ENCODE assay signal across 16 cellular contexts in the genomic region with DNA sequence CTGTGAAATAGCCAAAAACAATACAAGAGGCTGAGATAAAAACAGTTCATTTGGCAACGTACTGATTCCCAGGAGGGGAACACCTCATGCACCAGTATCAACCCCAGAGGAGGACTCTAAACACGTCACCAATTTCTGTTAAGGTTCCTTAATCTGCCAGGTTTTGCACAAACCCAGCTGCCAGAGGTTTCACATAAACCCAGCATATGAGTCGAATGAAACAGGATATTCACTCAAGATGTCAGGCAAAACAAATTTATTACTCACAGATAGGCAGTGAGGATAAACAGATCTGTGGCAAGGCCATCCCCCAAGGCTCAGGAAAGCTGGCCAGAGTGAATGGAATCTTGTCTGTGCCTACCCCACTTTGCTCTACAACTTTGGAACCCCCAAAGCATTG.
DNase-seq lines count a peak whose midpoint lies in the region; ATAC-seq, FAIRE-seq and TF ChIP-seq lines count a peak whose summit lies in the region.
"Had no signal": no experiment of that assay in that cellular context is flagged by ENCODE, and none has a peak within 500 bp of the region (broad histone marks: within the 10 kb centered on the region; RNA-seq: fewer than 3 reads in every experiment).

No MANE protein-coding gene starts in this region.

- no peaks in the 10 kb centered on the region for H3K9me3 Mint-ChIP-seq in neural progenitor cell

- no peaks in the 10 kb centered on the region for H3F3A ChIP-seq in neural progenitor cell (ENCODE audit: low read depth)

- no peaks in the 10 kb centered on the region for H3K4me1 ChIP-seq in K562 (replicated peaks in 1 of 2; ENCODE audit: control insufficient read depth in 2 of 2, insufficient read depth in 2 of 2, low read length in 2 of 2)
- H3K4me1 ChIP-seq in neural progenitor cell: no peaks in the 10 kb centered on the region
- no peaks in the 10 kb centered on the region for H3K4me1 ChIP-seq in kidney (ENCODE audit: control insufficient read depth in 1 of 2, insufficient read depth in 1 of 2, low read depth in 1 of 2, low read length in 2 of 2)
- H3K4me1 ChIP-seq: body of pancreas, upper lobe of left lung had no signal

- intact Hi-C loops in K562 (cut with micrococcal nuclease): no loop called here
- intact Hi-C loops in kidney (cut with DNase I): no loop called here

- no peak overlapping the region for H3K27ac Mint-ChIP-seq in neural progenitor cell
- H3K27ac Mint-ChIP-seq: IgD-negative memory B cell; stimulated activated naive B cell treated with anti-CD40 and anti-IgM and Interleukin-4, amounts not matched to agents 10 μg/mL and 1 μg/mL and 100 μg/mL, for 72 hours had no signal

- H3K36me3 ChIP-seq in K562 (ENCODE audit: control insufficient read depth, insufficient read depth, low read length) (no peaks in the 10 kb centered on the region), neural progenitor cell (no peaks in the 10 kb centered on the region), kidney (ENCODE audit: control insufficient read depth in 1 of 2, insufficient read depth in 2 of 2, low read length in 2 of 2) (no peaks in the 10 kb centered on the region)
- H3K36me3 ChIP-seq: upper lobe of left lung had no signal

- H3K4me1 Mint-ChIP-seq in neural progenitor cell: no peaks in the 10 kb centered on the region
- H3K4me1 Mint-ChIP-seq: IgD-negative memory B cell; stimulated activated naive B cell treated with anti-CD40 and anti-IgM and Interleukin-4, amounts not matched to agents 10 μg/mL and 1 μg/mL and 100 μg/mL, for 72 hours had no signal

- no peak overlapping the region for H3K4me3 ChIP-seq in K562
- no peak overlapping the region for H3K4me3 ChIP-seq in neural progenitor cell
- no peak overlapping the region for H3K4me3 ChIP-seq in kidney (ENCODE audit: low read length in 2 of 2)
- H3K4me3 ChIP-seq: body of pancreas, dorsolateral prefrontal cortex, upper lobe of left lung had no signal

- TF ChIP-seq EP300 in K562 (IDR thresholded peaks at IDR 0.05; ENCODE audit: low read length): no peak

- H3K27me3 Mint-ChIP-seq in neural progenitor cell (ENCODE audit: insufficient read depth, low read depth): no peaks in the 10 kb centered on the region
- H3K27me3 Mint-ChIP-seq: IgD-negative memory B cell; stimulated activated naive B cell treated with anti-CD40 and anti-IgM and Interleukin-4, amounts not matched to agents 10 μg/mL and 1 μg/mL and 100 μg/mL, for 72 hours had no signal

- no peak for FAIRE-seq in K562 (lab: Jason Lieb, UNC)
- no peak for FAIRE-seq in kidney (lab: Jason Lieb, UNC)

- H3K9ac ChIP-seq in K562 (ENCODE audit: insufficient read depth in 1 of 2, low read depth in 2 of 2, low read length in 2 of 2) (no peak overlapping the region), neural progenitor cell (no peak overlapping the region), kidney (ENCODE audit: low read length in 2 of 2) (no peak overlapping the region)

- no peaks in the 10 kb centered on the region for H3K9me1 ChIP-seq in K562 (ENCODE audit: control insufficient read depth, insufficient read depth, low read length)

- H3K79me2 ChIP-seq in K562 (ENCODE audit: control insufficient read depth, insufficient read depth, low read length): no peaks in the 10 kb centered on the region
- no peaks in the 10 kb centered on the region for H3K79me2 ChIP-seq in neural progenitor cell (ENCODE audit: low read depth)

- H3K27me3 ChIP-seq in K562 (ENCODE audit: control insufficient read depth in 2 of 2, insufficient read depth in 2 of 2, low read length in 2 of 2) (no peaks in the 10 kb centered on the region), neural progenitor cell (no peaks in the 10 kb centered on the region)
- H3K27me3 ChIP-seq: body of pancreas, dorsolateral prefrontal cortex, upper lobe of left lung had no signal

- peak; percentile 49 for ATAC-seq in K562
- ATAC-seq in HG02885 (IDR thresholded peaks at IDR 0.05; ENCODE audit: poor library complexity, unreplicated experiment): no peak
- no peak for ATAC-seq in GM21367 (IDR thresholded peaks at IDR 0.05; ENCODE audit: unreplicated experiment)
- ATAC-seq: body of pancreas; stimulated activated naive B cell treated with anti-CD40 and anti-IgM and Interleukin-4, amounts not matched to agents 10 μg/mL and 1 μg/mL and 100 μg/mL, for 72 hours had no signal

- DNase-seq in H4 (ENCODE audit: low spot score) (peak; percentile 2), NCI-H226 (peak; percentile 65), K562 (ENCODE audit: extremely low read depth in 1 of 4, low spot score in 3 of 4) (no peak), neural progenitor cell (ENCODE audit: low spot score) (no peak), COR-L47 (lab: John Stamatoyannopoulos, UW) (no peak), kidney (no peak)
- DNase-seq: activated CD4-positive, alpha-beta T cell treated with anti-CD3 and anti-CD28 coated beads for 4 hours; body of pancreas; dorsolateral prefrontal cortex; kidney glomerular epithelial cell; nucleus accumbens; stimulated activated naive B cell treated with anti-CD40 and anti-IgM and Interleukin-4, amounts not matched to agents 10 μg/mL and 1 μg/mL and 100 μg/mL, for 72 hours; upper lobe of left lung had no signal

- POLR2A ChIA-PET in K562 (lab: Yijun Ruan, JAX): no interaction called here

- no peak for TF ChIP-seq POLR2A in K562 (conservative IDR thresholded peaks at IDR 0.05)

- TF ChIP-seq CTCF in K562 (IDR thresholded peaks at IDR 0.05 in 2 of 3, conservative IDR thresholded peaks at IDR 0.05 in 1 of 3; ENCODE audit: insufficient read depth in 2 of 3, low read depth in 1 of 3, low read length in 3 of 3) (no peak), neural progenitor cell (IDR thresholded peaks at IDR 0.05) (no peak), kidney (IDR thresholded peaks at IDR 0.05; ENCODE audit: borderline replicate concordance, extremely low read depth, insufficient read depth) (no peak)

- BruUV-seq in K562 (replicated peaks; lab: Mats Ljungman, UMichigan): no TSS peak

- H3K4me2 ChIP-seq in K562 (ENCODE audit: insufficient read depth, low read length): no peak overlapping the region
- no peak overlapping the region for H3K4me2 ChIP-seq in neural progenitor cell

- WGBS in K562 (ENCODE audit: insufficient coverage, low coverage, missing lambda C conversion rate): 3% methylated on average over 3 of the region's 3 CpGs

- no peak overlapping the region for H3K4me3 Mint-ChIP-seq in neural progenitor cell
- H3K4me3 Mint-ChIP-seq: IgD-negative memory B cell; stimulated activated naive B cell treated with anti-CD40 and anti-IgM and Interleukin-4, amounts not matched to agents 10 μg/mL and 1 μg/mL and 100 μg/mL, for 72 hours had no signal

- no peaks in the 10 kb centered on the region for H3K36me3 Mint-ChIP-seq in neural progenitor cell
- H3K36me3 Mint-ChIP-seq: IgD-negative memory B cell; stimulated activated naive B cell treated with anti-CD40 and anti-IgM and Interleukin-4, amounts not matched to agents 10 μg/mL and 1 μg/mL and 100 μg/mL, for 72 hours had no signal

- no peaks in the 10 kb centered on the region for H4K20me1 ChIP-seq in K562 (replicated peaks; ENCODE audit: control insufficient read depth, insufficient read depth, low read length)
- H4K20me1 ChIP-seq in neural progenitor cell (ENCODE audit: low read depth): no peaks in the 10 kb centered on the region

- no peaks in the 10 kb centered on the region; the same call in 1 of the 2 replicates for H3K9me3 ChIP-seq in K562 (replicated peaks; ENCODE audit: control insufficient read depth, insufficient read depth, low read depth, low read length)
- H3K9me3 ChIP-seq in neural progenitor cell (ENCODE audit: low read depth): no peaks in the 10 kb centered on the region
- H3K9me3 ChIP-seq in kidney (ENCODE audit: control insufficient read depth in 1 of 2, low read length in 2 of 2): no peaks in the 10 kb centered on the region
- H3K9me3 ChIP-seq: body of pancreas, upper lobe of left lung had no signal

- CTCF ChIA-PET in K562 (lab: Yijun Ruan, JAX; ENCODE audit: low intra/inter-chr PET ratio): no interaction called here

- TF ChIP-seq RAD21 in K562 (CRISPR knock-in tag; conservative IDR thresholded peaks at IDR 0.05 in 1 of 2, IDR thresholded peaks at IDR 0.05 in 1 of 2): no peak

- H2AFZ ChIP-seq in K562 (ENCODE audit: low read depth, low read length) (no peak overlapping the region), neural progenitor cell (replicated peaks) (peak overlapping the region; percentile 70)

- H3K27ac ChIP-seq in K562 (ENCODE audit: extremely low read depth, low read depth, low read length) (no peak overlapping the region), neural progenitor cell (no peak overlapping the region), kidney (ENCODE audit: low read depth in 2 of 2, low read length in 2 of 2) (no peak overlapping the region)
- H3K27ac ChIP-seq: body of pancreas, dorsolateral prefrontal cortex, upper lobe of left lung had no signal

- in situ Hi-C loops in K562 (cut with MboI): no loop called here

TF ChIP-seq in K562, 482 proteins besides CTCF, POLR2A, EP300 and RAD21 (continues in another document):
- TF ChIP-seq YY1 (IDR thresholded peaks at IDR 0.05; ENCODE audit: borderline replicate concordance in 1 of 3, control insufficient read depth in 1 of 3, extremely low read depth in 1 of 3, insufficient read depth in 3 of 3, insufficient read length in 1 of 3, insufficient replicate concordance in 2 of 3, low read depth in 1 of 3, low read length in 2 of 3) (no peak), STAG1 (CRISPR knock-in tag; IDR thresholded peaks at IDR 0.05; ENCODE audit: borderline replicate concordance) (0 out of 2 replicates have a peak, but pooled peaks have one; percentile 10), BDP1 (IDR thresholded peaks at IDR 0.05; ENCODE audit: insufficient read depth, insufficient read length) (no peak), RBBP5 (IDR thresholded peaks at IDR 0.05; ENCODE audit: borderline replicate concordance, insufficient read depth, low read length, poor library complexity, severe bottlenecking) (no peak), NELFE (IDR thresholded peaks at IDR 0.05; ENCODE audit: insufficient read depth, insufficient read length) (no peak)
- TF ChIP-seq, protein P1, sequence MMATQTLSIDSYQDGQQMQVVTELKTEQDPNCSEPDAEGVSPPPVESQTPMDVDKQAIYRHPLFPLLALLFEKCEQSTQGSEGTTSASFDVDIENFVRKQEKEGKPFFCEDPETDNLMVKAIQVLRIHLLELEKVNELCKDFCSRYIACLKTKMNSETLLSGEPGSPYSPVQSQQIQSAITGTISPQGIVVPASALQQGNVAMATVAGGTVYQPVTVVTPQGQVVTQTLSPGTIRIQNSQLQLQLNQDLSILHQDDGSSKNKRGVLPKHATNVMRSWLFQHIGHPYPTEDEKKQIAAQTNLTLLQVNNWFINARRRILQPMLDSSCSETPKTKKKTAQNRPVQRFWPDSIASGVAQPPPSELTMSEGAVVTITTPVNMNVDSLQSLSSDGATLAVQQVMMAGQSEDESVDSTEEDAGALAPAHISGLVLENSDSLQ (IDR thresholded peaks at IDR 0.05): no peak

Comparison
In these comparisons a context has a peak if more than half of its experiments do, and no peak if none do; other contexts are left out.
1. DNase-seq: peak in H4 (single experiment) and NCI-H226 (single experiment); none in K562 (0 of 4), neural progenitor cell (single experiment), COR-L47 (single experiment) and kidney (single experiment).